In the genomic region with DNA sequence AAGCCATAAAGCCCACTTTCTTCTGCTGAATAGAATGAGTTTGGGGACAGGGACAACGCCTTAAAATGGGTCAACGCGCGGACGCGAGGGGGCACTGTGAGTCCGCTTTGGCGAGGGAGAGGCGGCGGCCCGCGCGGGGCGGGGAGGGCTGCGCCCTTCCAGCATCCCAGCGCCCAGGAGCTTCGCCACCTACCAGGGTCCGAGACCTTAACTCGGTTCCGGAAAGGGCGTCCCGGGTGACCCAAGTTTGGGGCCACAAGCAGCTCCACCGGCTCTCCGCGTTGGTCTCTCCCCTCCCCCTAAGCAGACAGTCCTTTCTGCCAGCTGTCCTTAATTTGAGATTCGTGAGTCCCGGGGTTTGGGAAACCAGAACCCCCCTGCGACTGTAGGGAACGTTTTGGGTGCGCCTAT, we compare ENCODE assay signal across 9 cellular contexts. TPM values are rescaled to one million over a fixed set of nuclear protein-coding genes. Genes with fewer than 3 reads are reported as not detected.
DNase-seq lines count a peak whose midpoint lies in the region; ATAC-seq and TF ChIP-seq lines count a peak whose summit lies in the region.
"Had no signal": no experiment of that assay in that cellular context is flagged by ENCODE, and none has a peak within 500 bp of the region (broad histone marks: within the 10 kb centered on the region; RNA-seq: fewer than 3 reads in every experiment).

No MANE protein-coding gene starts in this region.

- H3K4me3 ChIP-seq in adrenal gland (peak overlapping the region in 1 of 4 donors; percentile 60), left ventricle myocardium inferior (peak overlapping the region; percentile 81), prostate gland (peak overlapping the region; percentile 38 to 48)

- TF ChIP-seq CTCF in adrenal gland (IDR thresholded peaks at IDR 0.05), result peak; percentile 52 to 78 (median 64)
- TF ChIP-seq CTCF in left ventricle myocardium inferior (IDR thresholded peaks at IDR 0.05; ENCODE audit: borderline replicate concordance), result peak; percentile 88
- TF ChIP-seq CTCF in prostate gland (IDR thresholded peaks at IDR 0.05), result peak; percentile 41 to 84 (median 72)

- WGBS in adrenal gland, 4 donors, result 1 to 5% (median 1%) methylated on average over 9 to 30 of the region's 30 CpGs
- 3% methylated on average over 29 of the region's 30 CpGs for WGBS in prostate gland

- TF ChIP-seq POLR2A in adrenal gland (IDR thresholded peaks at IDR 0.05) (no peak), prostate gland (IDR thresholded peaks at IDR 0.05) (no peak)

- peaks cover 23% of the 10 kb centered on the region for H3K27me3 ChIP-seq in adrenal gland
- H3K27me3 ChIP-seq in left ventricle myocardium inferior (ENCODE audit: low read depth), result peaks cover 74% of the 10 kb centered on the region
- H3K27me3 ChIP-seq in prostate gland (replicated peaks; ENCODE audit: insufficient read depth), result no peaks in the 10 kb centered on the region

- intact Hi-C loops in adrenal gland (cut with DNase I) (loop anchor here (5.0 kb wide), 1 partner anchor 661 kb away; no protein-coding TSS in a partner anchor), left ventricle myocardium inferior (cut with micrococcal nuclease) (loop anchor here (5.0 to 10.0 kb wide), 2 partner anchors 148 to 661 kb away; no protein-coding TSS in a partner anchor), prostate gland (cut with DNase I) (loop anchor here (2.0 kb wide), 1 partner anchor 660 kb away; no protein-coding TSS in a partner anchor)

- no peak overlapping the region for H3K27ac ChIP-seq in adrenal gland
- H3K27ac ChIP-seq in left ventricle myocardium inferior (replicated peaks), result no peak overlapping the region
- H3K27ac ChIP-seq in prostate gland, result no peak overlapping the region

- H3K36me3 ChIP-seq in adrenal gland (replicated peaks in 1 of 2), result no peaks in the 10 kb centered on the region
- H3K36me3 ChIP-seq in left ventricle myocardium inferior, result no peaks in the 10 kb centered on the region
- no peaks in the 10 kb centered on the region for H3K36me3 ChIP-seq in prostate gland

- peak; percentile 52 for DNase-seq in activated CD4-positive, CD25-positive, alpha-beta regulatory T cell treated with anti-CD3 and anti-CD28 coated beads, Interleukin-2, amount 50 U/mL, for 72 hours
- DNase-seq in activated CD4-positive, CD25-positive, alpha-beta regulatory T cell (lab: John Stamatoyannopoulos, UW), result no peak
- DNase-seq in NOMO-1 (lab: John Stamatoyannopoulos, UW; ENCODE audit: unreplicated experiment in 2 of 2) (peak; percentile 34 to 35), adrenal gland (peak; percentile 53 to 82 (median 63)), left ventricle myocardium inferior (peak; percentile 66), prostate gland (ENCODE audit: low spot score) (peak; percentile 65), NCI-H1092 treated with DMSO at 0.1 percent for 48 hours (lab: John Stamatoyannopoulos, UW) (no peak)
- DNase-seq: naive B cell had no signal

- no peaks in the 10 kb centered on the region for H3K9me3 ChIP-seq in adrenal gland (replicated peaks in 1 of 3)
- no peaks in the 10 kb centered on the region for H3K9me3 ChIP-seq in left ventricle myocardium inferior (replicated peaks)
- H3K9me3 ChIP-seq in prostate gland, result no peaks in the 10 kb centered on the region

- H3K4me1 ChIP-seq in adrenal gland (replicated peaks in 1 of 2) (peaks cover 4 to 18% of the 10 kb centered on the region in 2 donors), left ventricle myocardium inferior (peaks cover 32% of the 10 kb centered on the region), prostate gland (replicated peaks) (no peaks in the 10 kb centered on the region)

- peak; percentile 40 for ATAC-seq in HG03159 (IDR thresholded peaks at IDR 0.05; ENCODE audit: unreplicated experiment)

RNA-seq across cellular contexts. Expression of gene SAMD5, which starts 1.8 kb away (rescaled TPM):
- total RNA-seq in adrenal gland, result 1 to 10 TPM in 3 of 8 donors, under 1 TPM in 5; 0.12 to 2.5 (median 0.71) TPM
- 1 to 10 TPM in 2 of 3 donors, under 1 TPM in 1; 0.64 to 5.8 (median 3.0) TPM for polyA plus RNA-seq in adrenal gland
- 0.33 TPM for total RNA-seq in left ventricle myocardium inferior
- 10 to 100 TPM in 1 of 2 donors, 1 to 10 TPM in 1; 2.2 to 17.0 TPM for total RNA-seq in prostate gland

Comparison
In these comparisons a context has a peak if more than half of its experiments do, and no peak if none do; other contexts are left out.
1. DNase-seq: peak in activated CD4-positive, CD25-positive, alpha-beta regulatory T cell treated with anti-CD3 and anti-CD28 coated beads, Interleukin-2, amount 50 U/mL, for 72 hours (single experiment), NOMO-1 (2 of 2), adrenal gland (7 of 7), left ventricle myocardium inferior (single experiment) and prostate gland (single experiment); none in activated CD4-positive, CD25-positive, alpha-beta regulatory T cell (0 of 4) and NCI-H1092 treated with DMSO at 0.1 percent for 48 hours (single experiment).
2. Peak in every context shown above with its lines, with median percentiles within 50 percentile points of each other: CTCF ChIP-seq.